ENCODE assay signal across 19 cellular contexts in the genomic region with DNA sequence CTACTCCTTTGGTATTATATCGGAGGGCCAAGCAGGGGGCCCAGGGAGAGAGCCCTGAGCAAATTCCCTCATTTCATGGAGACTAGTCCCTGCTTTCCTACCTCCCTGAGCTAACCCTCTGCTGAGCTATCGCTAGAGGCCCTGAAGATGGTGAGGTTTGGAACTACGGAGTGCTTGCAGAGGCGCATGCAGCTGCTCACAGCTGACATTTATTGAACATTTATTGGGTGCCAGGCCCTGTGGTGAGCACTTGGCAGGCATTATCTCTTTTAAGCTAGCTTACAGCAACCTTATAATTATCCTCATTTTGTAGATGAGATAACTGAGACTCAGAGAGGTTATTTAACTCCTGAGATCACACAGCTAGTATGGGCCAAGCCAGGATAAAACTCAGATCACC. TPM values are rescaled to one million over a fixed set of nuclear protein-coding genes. Genes with fewer than 3 reads are reported as not detected.
"Had no signal": no experiment of that assay in that cellular context is flagged by ENCODE, and none has a peak within 500 bp of the region (broad histone marks: within the 10 kb centered on the region; RNA-seq: fewer than 3 reads in every experiment).

No MANE protein-coding gene starts in this region.

- H3K4me1 ChIP-seq: adrenal gland, right lobe of liver, tibial artery had no signal

- H3K27ac Mint-ChIP-seq: activated naive CD4-positive, alpha-beta T cell treated with anti-CD3 and anti-CD28 coated beads, Interleukin-2, amount 50 U/mL, for 72 hours; activated T-helper 1 cell treated with anti-CD3 and anti-CD28 coated beads, Interleukin-12 subunit alpha, Interleukin-12 subunit beta, Interleukin-2, Interleukin-4 antibody, amounts not matched to agents 30 ng/mL and 10 ng/mL and 1 ng/mL, durations not matched to agents 14 hours and 24 hours and 36 hours; immature natural killer cell; natural killer cell had no signal

- H3K36me3 ChIP-seq: adrenal gland, cardiac muscle cell, gastrocnemius medialis, ovary, right lobe of liver, spleen, tibial artery had no signal

- H3K4me3 Mint-ChIP-seq: activated T-helper 1 cell treated with anti-CD3 and anti-CD28 coated beads, Interleukin-12 subunit alpha, Interleukin-12 subunit beta, Interleukin-2, Interleukin-4 antibody, amounts not matched to agents 30 ng/mL and 10 ng/mL and 1 ng/mL, durations not matched to agents 14 hours and 24 hours and 36 hours; immature natural killer cell; natural killer cell had no signal

- H3K4me3 ChIP-seq: adrenal gland, cardiac muscle cell, dorsolateral prefrontal cortex, gastrocnemius medialis, ovary, right lobe of liver, spleen, tibial artery had no signal

- H3K9me3 ChIP-seq: adrenal gland, gastrocnemius medialis, ovary, right lobe of liver, spleen, tibial artery had no signal

- H3K4me1 Mint-ChIP-seq: immature natural killer cell had no signal

- H3K27me3 ChIP-seq: adrenal gland, cardiac muscle cell, gastrocnemius medialis, ovary, right lobe of liver, spleen, tibial artery had no signal

- H3K36me3 Mint-ChIP-seq: activated naive CD4-positive, alpha-beta T cell treated with anti-CD3 and anti-CD28 coated beads, Interleukin-2, amount 50 U/mL, for 72 hours; immature natural killer cell; natural killer cell had no signal

- H3K27ac ChIP-seq: adrenal gland, cardiac muscle cell, gastrocnemius medialis, ovary, right lobe of liver, spleen, tibial artery had no signal

- DNase-seq: activated CD4-positive, alpha-beta T cell treated with anti-CD3 and anti-CD28 coated beads, Interleukin-2, amount 50 U/mL, for 48 hours; activated gamma-delta T cell treated with Interleukin-2 at 50 U/mL for 16 hours; activated T-cell treated with anti-CD3 and anti-CD28 coated beads for 4 hours; adrenal gland; gastrocnemius medialis; head of caudate nucleus; immature natural killer cell; left cardiac atrium; natural killer cell; ovary; right lobe of liver; spleen; stimulated activated naive CD4-positive, alpha-beta T cell; tibial artery had no signal

- ATAC-seq: activated naive CD4-positive, alpha-beta T cell treated with anti-CD3 and anti-CD28 coated beads, Interleukin-2, amount 50 U/mL, for 72 hours; gastrocnemius medialis; left cardiac atrium; natural killer cell; right lobe of liver had no signal

- H3K9me3 Mint-ChIP-seq: activated naive CD4-positive, alpha-beta T cell treated with anti-CD3 and anti-CD28 coated beads, Interleukin-2, amount 50 U/mL, for 72 hours; activated T-helper 1 cell treated with anti-CD3 and anti-CD28 coated beads, Interleukin-12 subunit alpha, Interleukin-12 subunit beta, Interleukin-2, Interleukin-4 antibody, amounts not matched to agents 30 ng/mL and 10 ng/mL and 1 ng/mL, durations not matched to agents 14 hours and 24 hours and 36 hours; immature natural killer cell; natural killer cell had no signal

RNA-seq across cellular contexts. Expression of a gene that starts 9.8 kb away (rescaled TPM):
- total RNA-seq: activated naive CD4-positive, alpha-beta T cell treated with anti-CD3 and anti-CD28 coated beads, Interleukin-2, amount 50 U/mL, for 72 hours; activated T-helper 1 cell treated with anti-CD3 and anti-CD28 coated beads, Interleukin-12 subunit alpha, Interleukin-12 subunit beta, Interleukin-2, Interleukin-4 antibody, amounts not matched to agents 30 ng/mL and 10 ng/mL and 1 ng/mL, durations not matched to agents 14 hours and 24 hours and 36 hours; gastrocnemius medialis; natural killer cell; right lobe of liver; T-helper 2 cell treated with Interferon-gamma antibody and Interleukin-4, amounts not matched to agents 100 ng/mL and 5 ng/mL, for 36 hours had no signal
- polyA plus RNA-seq: immature natural killer cell had no signal
